21 cellular contexts compared by ENCODE assay signal in genomic region chr10:131560726-131561390, GRCh38.
DNase-seq lines count a peak whose midpoint lies in the region; ATAC-seq, FAIRE-seq and TF ChIP-seq lines count a peak whose summit lies in the region.
"Had no signal": no experiment of that assay in that cellular context is flagged by ENCODE, and none has a peak within 500 bp of the region (broad histone marks: within the 10 kb centered on the region; RNA-seq: fewer than 3 reads in every experiment).

No MANE protein-coding gene starts in this region.

- H3K27me3 Mint-ChIP-seq in activated CD4-positive, alpha-beta T cell treated with anti-CD3 and anti-CD28 coated beads, Interleukin-2, amount 10 ng/mL, durations not matched to agents 7 days and 5 days: no peaks in the 10 kb centered on the region

- no peak for ATAC-seq in right cardiac atrium

- H3K36me3 Mint-ChIP-seq in activated CD4-positive, alpha-beta T cell treated with anti-CD3 and anti-CD28 coated beads, Interleukin-2, amount 10 ng/mL, durations not matched to agents 7 days and 5 days (ENCODE audit: low read depth): no peaks in the 10 kb centered on the region

- no peak overlapping the region for H3K4me3 ChIP-seq in right atrium auricular region
- no peak overlapping the region for H3K4me3 ChIP-seq in right cardiac atrium (ENCODE audit: low read length)
- no peak overlapping the region for H3K4me3 ChIP-seq in H1 (ENCODE audit: extremely low read depth in 1 of 4, insufficient read depth in 2 of 4, low read depth in 3 of 4, low read length in 4 of 4)
- no peak overlapping the region for H3K4me3 ChIP-seq in vagina

- in situ Hi-C loops in G401 (cut with HindIII; ENCODE audit: low sequenced_read_pairs): no loop called here

- FAIRE-seq in H1 (lab: Jason Lieb, UNC): no peak
- FAIRE-seq: A204.1, D721Med, GM12892, GM18507, HTR-8/SVneo had no signal

- no peak overlapping the region for H2BK5ac ChIP-seq in H1 (ENCODE audit: low read depth, low read length)

- no peaks in the 10 kb centered on the region for H3K79me1 ChIP-seq in H1 (ENCODE audit: low read depth, low read length)

- H4K5ac ChIP-seq in H1 (ENCODE audit: insufficient read length, low read depth, low read length): no peak overlapping the region

- no peak overlapping the region for H4K8ac ChIP-seq in H1 (ENCODE audit: extremely low read depth, insufficient read depth, low read length)

- no peak overlapping the region for H3K4me3 Mint-ChIP-seq in activated CD4-positive, alpha-beta T cell treated with anti-CD3 and anti-CD28 coated beads, Interleukin-2, amount 10 ng/mL, durations not matched to agents 7 days and 5 days
- H3K4me3 Mint-ChIP-seq: CD4-positive, alpha-beta T cell; H9 had no signal

- TF ChIP-seq POLR2A in H1 (IDR thresholded peaks at IDR 0.05; ENCODE audit: control extremely low read depth in 1 of 2, low read depth in 2 of 2, low read length in 2 of 2): no peak
- no peak for TF ChIP-seq POLR2A in vagina (IDR thresholded peaks at IDR 0.05)

- intact Hi-C loops in right cardiac atrium (cut with DNase I) (no loop called here), posterior vena cava (cut with DNase I) (no loop called here), vagina (cut with DNase I) (no loop called here)

- no peak for TF ChIP-seq EP300 in H1 (IDR thresholded peaks at IDR 0.05; ENCODE audit: borderline replicate concordance in 1 of 2, low read depth in 2 of 2, low read length in 2 of 2)

- H2BK12ac ChIP-seq in H1 (ENCODE audit: low read depth, low read length): no peak overlapping the region

- CTCF ChIA-PET in H1 (lab: Charles Lee; ENCODE audit: partially characterized antibody): interaction anchor here (0.6 to 2.9 kb wide), 5 partner anchors 9 to 150 kb away, joined by 3 to 14 read pairs (median 3); no protein-coding TSS in a partner anchor
- CTCF ChIA-PET in activated CD4-positive, alpha-beta T cell treated with anti-CD3 and anti-CD28 coated beads, Interleukin-2, amount 10 ng/mL, durations not matched to agents 7 days and 5 days (lab: Charles Lee): no interaction called here

- no peak overlapping the region for H3K18ac ChIP-seq in H1 (ENCODE audit: extremely low read depth, low read length)

- no peak overlapping the region for H2AK5ac ChIP-seq in H1 (ENCODE audit: low read depth, low read length)

- H3K9me3 ChIP-seq in right atrium auricular region (peaks cover 0 to 14% of the 10 kb centered on the region in 2 donors), right cardiac atrium (ENCODE audit: control insufficient read depth, low read length) (no peaks in the 10 kb centered on the region), H1 (ENCODE audit: insufficient read depth in 2 of 2, low read depth in 1 of 2, low read length in 1 of 2) (peaks cover 0 to 6% of the 10 kb centered on the region in 2 experiments; a peak in 1 of 4 replicates), vagina (no peaks in the 10 kb centered on the region)
- H3K9me3 ChIP-seq: Caco-2 had no signal

- no peak overlapping the region for H3K27ac ChIP-seq in right atrium auricular region
- no peak overlapping the region for H3K27ac ChIP-seq in right cardiac atrium (ENCODE audit: low read length)
- H3K27ac ChIP-seq in H1 (ENCODE audit: low read depth, low read length): no peak overlapping the region
- no peak overlapping the region for H3K27ac ChIP-seq in vagina
- H3K27ac ChIP-seq: C4-2B had no signal

- H3K27me3 ChIP-seq in right atrium auricular region: no peaks in the 10 kb centered on the region
- no peaks in the 10 kb centered on the region for H3K27me3 ChIP-seq in right cardiac atrium (ENCODE audit: control insufficient read depth, insufficient read depth)
- H3K27me3 ChIP-seq in H1 (replicated peaks in 1 of 4; ENCODE audit: control insufficient read depth in 3 of 4, extremely low read depth in 1 of 4, insufficient read depth in 3 of 4, low read length in 3 of 4): no peaks in the 10 kb centered on the region
- no peaks in the 10 kb centered on the region for H3K27me3 ChIP-seq in vagina

- H3K79me2 ChIP-seq in H1 (ENCODE audit: control insufficient read depth in 1 of 2, insufficient read depth in 2 of 2, low read length in 2 of 2): no peaks in the 10 kb centered on the region

- H4K91ac ChIP-seq in H1 (replicated peaks; ENCODE audit: insufficient read length, low read length): no peak overlapping the region

- no peaks in the 10 kb centered on the region for H3K4me1 Mint-ChIP-seq in activated CD4-positive, alpha-beta T cell treated with anti-CD3 and anti-CD28 coated beads, Interleukin-2, amount 10 ng/mL, durations not matched to agents 7 days and 5 days

- 79% methylated on average over 15 of the region's 15 CpGs for WGBS in right cardiac atrium
- 91% methylated on average over 15 of the region's 15 CpGs; no CpG with 5 or more reads in 1 of the 2 experiments for WGBS in H1 (ENCODE audit: extremely low coverage in 1 of 2, insufficient coverage in 1 of 2, insufficient read length in 1 of 2, insufficient replicate concordance in 2 of 2, low coverage in 1 of 2, low lambda C conversion rate in 2 of 2, missing lambda C conversion rate in 1 of 2), 2 experiments

- POLR2A ChIA-PET in H1 (lab: Charles Lee; ENCODE audit: partially characterized antibody): no interaction called here
- POLR2A ChIA-PET in activated CD4-positive, alpha-beta T cell treated with anti-CD3 and anti-CD28 coated beads, Interleukin-2, amount 10 ng/mL, durations not matched to agents 7 days and 5 days (lab: Charles Lee): no interaction called here

- H4K20me1 ChIP-seq in H1 (replicated peaks in 1 of 2; ENCODE audit: control insufficient read depth in 1 of 2, insufficient read depth in 2 of 2, low read length in 2 of 2): no peaks in the 10 kb centered on the region

- H2AFZ ChIP-seq in H1 (ENCODE audit: low read length): 0 out of 2 replicates have a peak overlapping the region, but pooled peaks have one; percentile 19

- no peaks in the 10 kb centered on the region for H3K23me2 ChIP-seq in H1 (ENCODE audit: low read depth, low read length)

- no peak overlapping the region for H3K14ac ChIP-seq in H1 (ENCODE audit: insufficient read length)

- H3K56ac ChIP-seq in H1 (replicated peaks; ENCODE audit: insufficient read length, low read depth, low read length): no peak overlapping the region

- H2BK20ac ChIP-seq in H1 (ENCODE audit: low read length): no peak overlapping the region

- no peak overlapping the region for H2BK120ac ChIP-seq in H1 (replicated peaks; ENCODE audit: low read depth, low read length)

- TF ChIP-seq RAD21 in H1 (IDR thresholded peaks at IDR 0.05 in 1 of 2, conservative IDR thresholded peaks at IDR 0.05 in 1 of 2; ENCODE audit: low read depth in 2 of 2, low read length in 2 of 2): no peak

- H3K9ac ChIP-seq in H1 (replicated peaks in 1 of 4; ENCODE audit: extremely low read depth in 1 of 4, low read depth in 3 of 4, low read length in 3 of 4): no peak overlapping the region

- no peak overlapping the region for H3K27ac Mint-ChIP-seq in activated CD4-positive, alpha-beta T cell treated with anti-CD3 and anti-CD28 coated beads, Interleukin-2, amount 10 ng/mL, durations not matched to agents 7 days and 5 days
- H3K27ac Mint-ChIP-seq: CD4-positive, alpha-beta T cell had no signal

- H3K9me3 Mint-ChIP-seq in activated CD4-positive, alpha-beta T cell treated with anti-CD3 and anti-CD28 coated beads, Interleukin-2, amount 10 ng/mL, durations not matched to agents 7 days and 5 days: peaks cover 8% of the 10 kb centered on the region

- H3K4ac ChIP-seq in H1 (replicated peaks; ENCODE audit: insufficient read length, low read depth, low read length): no peak overlapping the region

- no peak overlapping the region for H3K23ac ChIP-seq in H1 (ENCODE audit: insufficient read length)

- H2BK15ac ChIP-seq in H1 (ENCODE audit: low read length): no peak overlapping the region

- DNase-seq in right atrium auricular region (ENCODE audit: low spot score) (peak; percentile 28), right cardiac atrium (no peak), H1 (ENCODE audit: low read depth in 1 of 2, low spot score in 2 of 2) (peak in 1 of 2 experiments; percentile 32), posterior vena cava (ENCODE audit: low spot score) (peak; percentile 64), vagina (ENCODE audit: extremely low spot score in 2 of 2) (peak; percentile 37 to 64), G401 (ENCODE audit: low spot score) (no peak), NCI-H748 (lab: John Stamatoyannopoulos, UW; ENCODE audit: unreplicated experiment) (no peak)
- no peak for DNase-seq in activated CD4-positive, alpha-beta T cell treated with anti-CD3 and anti-CD28 coated beads, Interleukin-2, amount 10 ng/mL, durations not matched to agents 7 days and 5 days
- DNase-seq: AML-193; Caco-2; CD4-positive, alpha-beta T cell; GDM1; GOT3; H9; IMR-90 had no signal

- no peak for TF ChIP-seq CTCF in right atrium auricular region (IDR thresholded peaks at IDR 0.05)
- no peak for TF ChIP-seq CTCF in H1 (IDR thresholded peaks at IDR 0.05; ENCODE audit: control extremely low read depth in 1 of 3, insufficient read depth in 1 of 3, low read depth in 1 of 3, low read length in 3 of 3)
- TF ChIP-seq CTCF in vagina (IDR thresholded peaks at IDR 0.05): no peak

- no peak overlapping the region for H3K4me2 ChIP-seq in H1 (ENCODE audit: insufficient read depth in 1 of 2, low read depth in 2 of 2, low read length in 2 of 2)

- H3K36me3 ChIP-seq in right atrium auricular region (no peaks in the 10 kb centered on the region), H1 (ENCODE audit: control insufficient read depth in 2 of 4, insufficient read depth in 4 of 4, low read length in 3 of 4) (no peaks in the 10 kb centered on the region), vagina (no peaks in the 10 kb centered on the region)

- H3K4me1 ChIP-seq in right atrium auricular region (no peaks in the 10 kb centered on the region), right cardiac atrium (ENCODE audit: control insufficient read depth, insufficient read depth, low read length) (no peaks in the 10 kb centered on the region), H1 (replicated peaks in 1 of 4; ENCODE audit: control insufficient read depth in 3 of 4, insufficient read depth in 4 of 4, low read length in 3 of 4) (peaks cover 0 to 3% (median 0%) of the 10 kb centered on the region in 4 experiments; a peak in 3 of 7 replicates), vagina (no peaks in the 10 kb centered on the region)
- H3K4me1 ChIP-seq: Caco-2 had no signal

TF ChIP-seq in H1, 55 proteins besides CTCF, POLR2A, EP300 and RAD21 (continues in another document):
- TF ChIP-seq JUN (IDR thresholded peaks at IDR 0.05; ENCODE audit: low read depth, low read length) (no peak), SP2 (IDR thresholded peaks at IDR 0.05; ENCODE audit: low read length) (no peak), SIX5 (IDR thresholded peaks at IDR 0.05; ENCODE audit: low read depth, low read length) (no peak), PHF8 (conservative IDR thresholded peaks at IDR 0.05; ENCODE audit: low read depth, low read length) (no peak), ATF3 (IDR thresholded peaks at IDR 0.05; ENCODE audit: insufficient read depth, low read depth, low read length) (no peak), NANOG (IDR thresholded peaks at IDR 0.05; ENCODE audit: insufficient read depth, low read depth, low read length, poor library complexity, severe bottlenecking) (no peak), CHD1 (IDR thresholded peaks at IDR 0.05; ENCODE audit: low read depth, low read length) (no peak)

Comparison
In these comparisons a context has a peak if more than half of its experiments do, and no peak if none do; other contexts are left out.
1. DNase-seq: peak in right atrium auricular region (single experiment), posterior vena cava (single experiment) and vagina (2 of 2); none in right cardiac atrium (0 of 3), G401 (single experiment), NCI-H748 (single experiment) and activated CD4-positive, alpha-beta T cell treated with anti-CD3 and anti-CD28 coated beads, Interleukin-2, amount 10 ng/mL, durations not matched to agents 7 days and 5 days (single experiment).